9 cellular contexts compared by ENCODE assay signal in the genomic region with DNA sequence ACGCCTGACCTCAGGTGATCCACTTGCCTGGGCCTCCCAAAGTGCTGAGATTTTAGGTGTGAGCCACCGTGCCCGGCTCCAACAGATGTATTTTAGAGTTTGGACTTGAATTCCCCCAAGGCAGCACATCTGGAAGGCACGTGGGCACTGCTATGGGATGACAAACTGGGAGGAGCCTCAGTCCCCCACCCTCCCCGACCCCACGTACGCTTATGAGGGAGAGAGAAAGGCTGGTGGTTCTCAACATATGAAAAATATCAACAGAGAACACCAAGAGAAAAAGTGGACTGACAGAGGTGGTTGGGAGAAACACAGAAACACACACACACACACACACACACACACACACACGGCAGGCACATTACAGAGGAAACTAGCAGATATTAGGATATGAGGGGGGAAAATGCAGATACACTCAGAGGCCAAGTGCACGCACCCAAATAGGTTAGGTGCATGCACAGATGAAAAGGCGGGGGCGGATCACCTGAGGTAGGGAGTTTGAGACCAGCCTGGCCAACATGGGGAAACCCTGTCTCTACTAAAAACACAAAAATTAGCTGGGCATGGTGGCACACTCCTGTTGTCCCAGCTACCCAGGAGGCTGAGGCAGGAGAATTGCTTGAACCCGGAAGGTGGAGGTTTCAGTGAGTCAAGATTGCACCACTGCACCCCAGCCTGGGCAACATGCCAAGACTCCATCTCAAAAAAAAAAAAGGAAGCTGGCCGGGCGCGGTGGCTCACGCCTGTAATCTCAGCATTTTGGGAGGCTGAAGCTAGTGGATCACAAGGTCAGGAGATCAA. TPM values are rescaled to one million over a fixed set of nuclear protein-coding genes. Genes with fewer than 3 reads are reported as not detected.
A peak's percentile ranks its signal among the peaks of the same experiment; 100 is the strongest.
DNase-seq lines count a peak whose midpoint lies in the region; ATAC-seq and TF ChIP-seq lines count a peak whose summit lies in the region.
"Had no signal": no experiment of that assay in that cellular context is flagged by ENCODE, and none has a peak within 500 bp of the region (broad histone marks: within the 10 kb centered on the region; RNA-seq: fewer than 3 reads in every experiment).

No MANE protein-coding gene starts in this region.

- ATAC-seq in naive thymus-derived CD4-positive, alpha-beta T cell, result no peak
- ATAC-seq in HG02798 (IDR thresholded peaks at IDR 0.05; ENCODE audit: poor library complexity, unreplicated experiment), result no peak

- no peaks in the 10 kb centered on the region for H3K27me3 Mint-ChIP-seq in naive thymus-derived CD4-positive, alpha-beta T cell

- H3K9me3 Mint-ChIP-seq in naive thymus-derived CD4-positive, alpha-beta T cell, result no peaks in the 10 kb centered on the region

- CTCF ChIA-PET in naive thymus-derived CD4-positive, alpha-beta T cell (lab: Charles Lee), result no interaction called here

- no peaks in the 10 kb centered on the region for H3K27me3 ChIP-seq in naive thymus-derived CD4-positive, alpha-beta T cell (ENCODE audit: control insufficient read depth in 2 of 2, insufficient read depth in 2 of 2, low read length in 2 of 2)
- no peaks in the 10 kb centered on the region for H3K27me3 ChIP-seq in uterus

- peaks cover 0 to 9% (median 4%) of the 10 kb centered on the region in 5 donors for H3K36me3 Mint-ChIP-seq in naive thymus-derived CD4-positive, alpha-beta T cell

- no peak overlapping the region for H3K27ac ChIP-seq in naive thymus-derived CD4-positive, alpha-beta T cell (ENCODE audit: low read depth, low read length)
- H3K27ac ChIP-seq in uterus, result no peak overlapping the region

- no peak for TF ChIP-seq CTCF in cardiac fibroblast (IDR thresholded peaks at IDR 0.05; ENCODE audit: low read depth, low read length)
- no peak for TF ChIP-seq CTCF in uterus (IDR thresholded peaks at IDR 0.05)

- H3K9me3 ChIP-seq in naive thymus-derived CD4-positive, alpha-beta T cell (ENCODE audit: control insufficient read depth in 2 of 3, low read length in 3 of 3), result no peaks in the 10 kb centered on the region
- H3K9me3 ChIP-seq in uterus, result no peaks in the 10 kb centered on the region

- peaks cover 6 to 27% (median 18%) of the 10 kb centered on the region in 7 donors for H3K4me1 Mint-ChIP-seq in naive thymus-derived CD4-positive, alpha-beta T cell

- H3K4me3 ChIP-seq in cardiac fibroblast (replicated peaks in 1 of 2; ENCODE audit: low read depth in 2 of 2, low read length in 2 of 2), result no peak overlapping the region
- no peak overlapping the region for H3K4me3 ChIP-seq in naive thymus-derived CD4-positive, alpha-beta T cell (ENCODE audit: low read length)
- no peak overlapping the region for H3K4me3 ChIP-seq in uterus

- H3K27ac Mint-ChIP-seq in naive thymus-derived CD4-positive, alpha-beta T cell, result peak overlapping the region in 1 of 9 donors; percentile 52

- H3K4me3 Mint-ChIP-seq in naive thymus-derived CD4-positive, alpha-beta T cell, result peak overlapping the region in 7 of 10 donors; percentile 2 to 68 (median 43)

- no peak for TF ChIP-seq POLR2A in uterus (IDR thresholded peaks at IDR 0.05)

- POLR2A ChIA-PET in naive thymus-derived CD4-positive, alpha-beta T cell (lab: Charles Lee), result interaction anchor here (1.0 to 1.2 kb wide), 2 partner anchors 38 to 119 kb away, joined by 3 to 4 read pairs; no protein-coding TSS in a partner anchor

- peak; percentile 42 for DNase-seq in GM03348 (ENCODE audit: low spot score)
- DNase-seq in MV-4-11 (lab: John Stamatoyannopoulos, UW), result peak; percentile 88
- DNase-seq in cardiac fibroblast (ENCODE audit: low read depth in 2 of 2), result peak; percentile 57 to 79
- peak in 1 of 9 donors; percentile 21 for DNase-seq in naive thymus-derived CD4-positive, alpha-beta T cell
- DNase-seq in uterus, result no peak
- no peak for DNase-seq in epidermal melanocyte (ENCODE audit: insufficient read length, low spot score)
- DNase-seq: mesendoderm had no signal

- H3K36me3 ChIP-seq in naive thymus-derived CD4-positive, alpha-beta T cell (ENCODE audit: control insufficient read depth in 2 of 3, insufficient read depth in 3 of 3, low read length in 3 of 3), result peaks cover 0 to 37% (median 0%) of the 10 kb centered on the region in 3 experiments
- H3K36me3 ChIP-seq in uterus, result no peaks in the 10 kb centered on the region

- H3K4me1 ChIP-seq in naive thymus-derived CD4-positive, alpha-beta T cell (ENCODE audit: control insufficient read depth in 2 of 2, insufficient read depth in 2 of 2, low read length in 2 of 2), result peaks cover 9 to 11% of the 10 kb centered on the region in 2 donors
- no peaks in the 10 kb centered on the region for H3K4me1 ChIP-seq in uterus

- intact Hi-C loops in naive thymus-derived CD4-positive, alpha-beta T cell (cut with micrococcal nuclease), result no loop called here
- intact Hi-C loops in uterus (cut with DNase I; ENCODE audit: low total_unique reads), result no loop called here

RNA-seq across cellular contexts. Expression of a gene that starts 3.2 kb away (rescaled TPM):
- 10 to 100 TPM; 42.6 to 76.2 (median 68.5) TPM for total RNA-seq in naive thymus-derived CD4-positive, alpha-beta T cell
- 10 to 100 TPM; 45.9 to 63.7 TPM for polyA plus RNA-seq in naive thymus-derived CD4-positive, alpha-beta T cell
- 10 to 100 TPM; 42.2 to 72.1 (median 44.8) TPM for total RNA-seq in uterus

RNA-seq across cellular contexts. Expression of a gene that starts 3.2 kb away (rescaled TPM):
- total RNA-seq in naive thymus-derived CD4-positive, alpha-beta T cell, result 100 to 1,000 TPM; 135 to 558 (median 246) TPM
- polyA plus RNA-seq in naive thymus-derived CD4-positive, alpha-beta T cell, result 100 to 1,000 TPM; 121 to 139 TPM
- 100 to 1,000 TPM in 1 of 4 donors, 10 to 100 TPM in 3; 15.1 to 108 (median 66.7) TPM for total RNA-seq in uterus

RNA-seq across cellular contexts. Expression of a gene that starts 28.9 kb away (rescaled TPM):
- total RNA-seq in naive thymus-derived CD4-positive, alpha-beta T cell, result 10 to 100 TPM; 18.0 to 72.7 (median 22.4) TPM
- 1 to 10 TPM; 1.7 to 2.0 TPM for polyA plus RNA-seq in naive thymus-derived CD4-positive, alpha-beta T cell
- total RNA-seq in uterus, result 10 to 100 TPM; 13.4 to 28.1 (median 15.8) TPM

RNA-seq across cellular contexts. Expression of a gene that starts 30.4 kb away (rescaled TPM):
- 10 to 100 TPM; 64.2 to 96.4 (median 87.8) TPM for total RNA-seq in naive thymus-derived CD4-positive, alpha-beta T cell
- polyA plus RNA-seq in naive thymus-derived CD4-positive, alpha-beta T cell, result 10 to 100 TPM; 22.6 to 36.3 TPM
- 10 to 100 TPM; 23.2 to 99.4 (median 33.6) TPM for total RNA-seq in uterus

RNA-seq across cellular contexts. Expression of a gene that starts 44.3 kb away (rescaled TPM):
- total RNA-seq in naive thymus-derived CD4-positive, alpha-beta T cell, result 10 to 100 TPM in 1 of 5 experiments, 1 to 10 TPM in 4; 4.6 to 22.6 (median 7.8) TPM
- polyA plus RNA-seq in naive thymus-derived CD4-positive, alpha-beta T cell, result 1 to 10 TPM; 2.4 to 2.9 TPM
- 10 to 100 TPM in 3 of 4 donors, 1 to 10 TPM in 1; 2.6 to 15.5 (median 11.1) TPM for total RNA-seq in uterus
- total RNA-seq: M059J had no signal

Comparison
In these comparisons a context has a peak if more than half of its experiments do, and no peak if none do; other contexts are left out.
1. DNase-seq: peak in GM03348 (single experiment), MV-4-11 (single experiment) and cardiac fibroblast (2 of 2); none in uterus (0 of 2) and epidermal melanocyte (single experiment).